8 cellular contexts compared by ENCODE assay signal in genomic region chr9:28073278-28073677, GRCh38.
DNase-seq lines count a peak whose midpoint lies in the region; ATAC-seq and TF ChIP-seq lines count a peak whose summit lies in the region.

No MANE protein-coding gene starts in this region.

- peak; percentile 62; the same call in 2 of the 3 replicates for ATAC-seq in SK-N-SH treated with all-trans-retinoic acid at 6 μM for 48 hours
- ATAC-seq in HG02970 (IDR thresholded peaks at IDR 0.05; ENCODE audit: low FRiP score, unreplicated experiment), result no peak
- ATAC-seq in GM18870 (IDR thresholded peaks at IDR 0.05; ENCODE audit: unreplicated experiment), result no peak

- H2AFZ ChIP-seq in hepatocyte, result no peak overlapping the region

- H4K20me1 ChIP-seq in hepatocyte (ENCODE audit: insufficient read depth, poor library complexity, severe bottlenecking), result no peaks in the 10 kb centered on the region

- no peaks in the 10 kb centered on the region for H3K79me2 ChIP-seq in hepatocyte

- TF ChIP-seq CTCF in hepatocyte (IDR thresholded peaks at IDR 0.05; ENCODE audit: poor library complexity), result peak; percentile 76

- H3K4me2 ChIP-seq in hepatocyte, result no peak overlapping the region

- DNase-seq in EL, result peak; percentile 2
- DNase-seq in HuH-7 (ENCODE audit: low spot score), result peak; percentile 1
- DNase-seq in hepatocyte (ENCODE audit: low spot score), result peak; percentile 78
- DNase-seq in activated naive CD4-positive, alpha-beta T cell treated with anti-CD3 and anti-CD28 coated beads, Interleukin-2, amount 50 U/mL, for 16 hours, result no peak
- DNase-seq in stimulated activated CD4-positive, alpha-beta T cell treated with anti-CD3 and anti-CD28 coated beads, Interleukin-2, amount 100 ng/mL, for 48 hours, result no peak

- H3K27ac ChIP-seq in hepatocyte, result no peak overlapping the region

- 30% methylated on average over 1 of the region's 1 CpG for WGBS in hepatocyte (ENCODE audit: low lambda C conversion rate, missing lambda C conversion rate)

- no peak overlapping the region for H3K4me3 ChIP-seq in hepatocyte

- no peaks in the 10 kb centered on the region for H3K27me3 ChIP-seq in hepatocyte

- no peaks in the 10 kb centered on the region for H3K9me3 ChIP-seq in hepatocyte (ENCODE audit: low read depth)

- H3K9me2 ChIP-seq in hepatocyte (replicated peaks; ENCODE audit: insufficient read depth), result no peaks in the 10 kb centered on the region

- H3K36me3 ChIP-seq in hepatocyte (replicated peaks; ENCODE audit: insufficient read depth, low read depth), result no peaks in the 10 kb centered on the region

- no peaks in the 10 kb centered on the region for H3K4me1 ChIP-seq in hepatocyte (ENCODE audit: insufficient read depth)

TF ChIP-seq in SK-N-SH treated with all-trans-retinoic acid at 6 μM for 48 hours, 23 proteins besides CTCF, POLR2A, EP300 and RAD21:
- TF ChIP-seq ZFP3 (CRISPR knock-in tag; IDR thresholded peaks at IDR 0.05) (no peak), GLIS3 (CRISPR knock-in tag; IDR thresholded peaks at IDR 0.05) (no peak), ZC3H10 (CRISPR knock-in tag; IDR thresholded peaks at IDR 0.05) (no peak), TOX (CRISPR knock-in tag; IDR thresholded peaks at IDR 0.05; ENCODE audit: borderline replicate concordance) (no peak), BACH2 (CRISPR knock-in tag; IDR thresholded peaks at IDR 0.05; ENCODE audit: borderline replicate concordance) (no peak), ZFP30 (CRISPR knock-in tag; IDR thresholded peaks at IDR 0.05) (no peak), ISL1 (CRISPR knock-in tag; IDR thresholded peaks at IDR 0.05) (no peak), OSR1 (CRISPR knock-in tag; IDR thresholded peaks at IDR 0.05) (no peak), CREB5 (CRISPR knock-in tag; IDR thresholded peaks at IDR 0.05; ENCODE audit: low read depth) (no peak), PATZ1 (CRISPR knock-in tag; IDR thresholded peaks at IDR 0.05; ENCODE audit: borderline replicate concordance) (no peak)

Comparison
In these comparisons a context has a peak if more than half of its experiments do, and no peak if none do; other contexts are left out.
1. DNase-seq: peak in EL (single experiment), HuH-7 (single experiment) and hepatocyte (single experiment); none in activated naive CD4-positive, alpha-beta T cell treated with anti-CD3 and anti-CD28 coated beads, Interleukin-2, amount 50 U/mL, for 16 hours (single experiment) and stimulated activated CD4-positive, alpha-beta T cell treated with anti-CD3 and anti-CD28 coated beads, Interleukin-2, amount 100 ng/mL, for 48 hours (0 of 2).